14 cellular contexts compared by ENCODE assay signal in genomic region chr10:23100331-23101030, GRCh38. TPM values are rescaled to one million over a fixed set of nuclear protein-coding genes. Genes with fewer than 3 reads are reported as not detected.
DNase-seq lines count a peak whose midpoint lies in the region; ATAC-seq and FAIRE-seq lines count a peak whose summit lies in the region.
"Had no signal": no experiment of that assay in that cellular context is flagged by ENCODE, and none has a peak within 500 bp of the region (broad histone marks: within the 10 kb centered on the region; RNA-seq: fewer than 3 reads in every experiment).

No MANE protein-coding gene starts in this region.

- H3K27me3 ChIP-seq in small intestine (ENCODE audit: control insufficient read depth in 2 of 2, insufficient read depth in 2 of 2, low read length in 2 of 2) = no peaks in the 10 kb centered on the region
- H3K27me3 ChIP-seq: esophagus squamous epithelium, thyroid gland had no signal

- peaks cover 16% of the 10 kb centered on the region for H3K36me3 Mint-ChIP-seq in activated T-cell treated with anti-CD3 and anti-CD28 coated beads, Interleukin-2, amount 50 U/mL, for 24 hours (ENCODE audit: low read depth)
- H3K36me3 Mint-ChIP-seq in activated naive CD8-positive, alpha-beta T cell treated with anti-CD3 and anti-CD28 coated beads, Interleukin-2, amount 50 U/mL, for 24 hours (ENCODE audit: low read depth) = peaks cover 5% of the 10 kb centered on the region

- DNase-seq in activated T-cell treated with anti-CD3 and anti-CD28 coated beads, Interleukin-2, amount 50 U/mL, for 24 hours = no peak
- DNase-seq in activated T-cell treated with anti-CD3 and anti-CD28 coated beads, Interleukin-2, amount 50 U/mL, for 48 hours = no peak
- DNase-seq in KG1 (lab: John Stamatoyannopoulos, UW) (peak; percentile 50), small intestine (no peak), mesenteric fat pad (ENCODE audit: low spot score) (no peak)
- DNase-seq in activated naive CD8-positive, alpha-beta T cell treated with anti-CD3 and anti-CD28 coated beads, Interleukin-2, amount 50 U/mL, for 24 hours = no peak
- DNase-seq: esophagus squamous epithelium, NCI-H2029 treated with DMSO at 0.1 percent for 48 hours, NCI-H526, thyroid gland had no signal

- no peaks in the 10 kb centered on the region for H3K27me3 Mint-ChIP-seq in activated T-cell treated with anti-CD3 and anti-CD28 coated beads, Interleukin-2, amount 50 U/mL, for 24 hours
- H3K27me3 Mint-ChIP-seq in activated naive CD8-positive, alpha-beta T cell treated with anti-CD3 and anti-CD28 coated beads, Interleukin-2, amount 50 U/mL, for 24 hours = no peaks in the 10 kb centered on the region

- H3K4me3 Mint-ChIP-seq in activated T-cell treated with anti-CD3 and anti-CD28 coated beads, Interleukin-2, amount 50 U/mL, for 24 hours = no peak overlapping the region
- no peak overlapping the region for H3K4me3 Mint-ChIP-seq in activated naive CD8-positive, alpha-beta T cell treated with anti-CD3 and anti-CD28 coated beads, Interleukin-2, amount 50 U/mL, for 24 hours

- H3K36me3 ChIP-seq in small intestine (ENCODE audit: control insufficient read depth in 2 of 2, insufficient read depth in 2 of 2, low read length in 2 of 2) = no peaks in the 10 kb centered on the region

- peak overlapping the region; percentile 57 to 78 for H3K27ac ChIP-seq in small intestine (ENCODE audit: low read depth in 1 of 2, low read length in 1 of 2)

- H3K4me1 ChIP-seq in small intestine (ENCODE audit: control insufficient read depth in 2 of 2, insufficient read depth in 1 of 2, low read depth in 1 of 2, low read length in 1 of 2) = peaks cover 3 to 13% of the 10 kb centered on the region in 2 donors

- H3K9me3 ChIP-seq in small intestine (ENCODE audit: control insufficient read depth, low read depth) = no peaks in the 10 kb centered on the region
- H3K9me3 ChIP-seq: esophagus squamous epithelium, thyroid gland had no signal

- H3K9me3 Mint-ChIP-seq in activated T-cell treated with anti-CD3 and anti-CD28 coated beads, Interleukin-2, amount 50 U/mL, for 24 hours = peaks cover 5% of the 10 kb centered on the region
- H3K9me3 Mint-ChIP-seq in activated naive CD8-positive, alpha-beta T cell treated with anti-CD3 and anti-CD28 coated beads, Interleukin-2, amount 50 U/mL, for 24 hours = peaks cover 17% of the 10 kb centered on the region

- peak overlapping the region; percentile 46 for H3K27ac Mint-ChIP-seq in activated T-cell treated with anti-CD3 and anti-CD28 coated beads, Interleukin-2, amount 50 U/mL, for 24 hours
- H3K27ac Mint-ChIP-seq in activated naive CD8-positive, alpha-beta T cell treated with anti-CD3 and anti-CD28 coated beads, Interleukin-2, amount 50 U/mL, for 24 hours = peak overlapping the region; percentile 22

- H3K4me1 Mint-ChIP-seq in activated T-cell treated with anti-CD3 and anti-CD28 coated beads, Interleukin-2, amount 50 U/mL, for 24 hours (ENCODE audit: low read depth) = peaks cover 48% of the 10 kb centered on the region
- H3K4me1 Mint-ChIP-seq in activated naive CD8-positive, alpha-beta T cell treated with anti-CD3 and anti-CD28 coated beads, Interleukin-2, amount 50 U/mL, for 24 hours = peaks cover 41% of the 10 kb centered on the region

- peak; percentile 48 for ATAC-seq in activated naive CD8-positive, alpha-beta T cell treated with anti-CD3 and anti-CD28 coated beads, Interleukin-2, amount 50 U/mL, for 24 hours
- ATAC-seq in GM18517 (IDR thresholded peaks at IDR 0.05; ENCODE audit: unreplicated experiment) (no peak), GM21786 (IDR thresholded peaks at IDR 0.05; ENCODE audit: unreplicated experiment) (no peak)
- ATAC-seq: Panc1 had no signal

- H3K4me3 ChIP-seq in small intestine (ENCODE audit: low read depth in 1 of 2, low read length in 2 of 2) = no peak overlapping the region
- H3K4me3 ChIP-seq: esophagus squamous epithelium, thyroid gland had no signal

- 60 to 64% (median 61%) methylated on average over 6 of the region's 6 CpGs for WGBS in small intestine, 3 donors

- no peak for FAIRE-seq in small intestine (lab: Jason Lieb, UNC)
- FAIRE-seq: D721Med had no signal

RNA-seq across cellular contexts. Expression of gene MSRB2, which starts 5.1 kb away (rescaled TPM):
- 10 to 100 TPM; 20.3 to 29.1 (median 20.3) TPM for polyA plus RNA-seq in small intestine
- 39.1 TPM for total RNA-seq in mesenteric fat pad
